In the genomic region with DNA sequence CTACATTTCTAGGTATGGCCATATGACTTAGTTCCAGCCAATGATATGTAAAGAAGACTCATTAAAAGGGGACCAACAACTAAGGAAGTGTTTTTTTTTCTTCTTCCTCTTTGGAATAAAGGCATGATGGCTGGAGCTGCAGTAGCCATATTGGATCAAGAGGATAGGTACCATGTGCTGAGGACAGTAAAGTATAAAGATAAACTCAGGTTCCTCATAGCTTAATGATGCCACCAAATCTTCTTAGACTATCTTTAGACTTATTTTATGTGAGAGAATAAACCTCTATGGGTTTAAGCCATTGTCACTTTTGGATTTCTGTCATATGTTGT, we compare ENCODE assay signal across 1 cellular context.
TF ChIP-seq lines count a peak whose summit lies in the region.

No MANE protein-coding gene starts in this region.

TF ChIP-seq in HCT116, 20 proteins besides CTCF, POLR2A, EP300 and RAD21 (continued from another document):
- TF ChIP-seq, protein P1, sequence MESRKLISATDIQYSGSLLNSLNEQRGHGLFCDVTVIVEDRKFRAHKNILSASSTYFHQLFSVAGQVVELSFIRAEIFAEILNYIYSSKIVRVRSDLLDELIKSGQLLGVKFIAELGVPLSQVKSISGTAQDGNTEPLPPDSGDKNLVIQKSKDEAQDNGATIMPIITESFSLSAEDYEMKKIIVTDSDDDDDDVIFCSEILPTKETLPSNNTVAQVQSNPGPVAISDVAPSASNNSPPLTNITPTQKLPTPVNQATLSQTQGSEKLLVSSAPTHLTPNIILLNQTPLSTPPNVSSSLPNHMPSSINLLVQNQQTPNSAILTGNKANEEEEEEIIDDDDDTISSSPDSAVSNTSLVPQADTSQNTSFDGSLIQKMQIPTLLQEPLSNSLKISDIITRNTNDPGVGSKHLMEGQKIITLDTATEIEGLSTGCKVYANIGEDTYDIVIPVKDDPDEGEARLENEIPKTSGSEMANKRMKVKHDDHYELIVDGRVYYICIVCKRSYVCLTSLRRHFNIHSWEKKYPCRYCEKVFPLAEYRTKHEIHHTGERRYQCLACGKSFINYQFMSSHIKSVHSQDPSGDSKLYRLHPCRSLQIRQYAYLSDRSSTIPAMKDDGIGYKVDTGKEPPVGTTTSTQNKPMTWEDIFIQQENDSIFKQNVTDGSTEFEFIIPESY (IDR thresholded peaks at IDR 0.05; ENCODE audit: extremely low read depth, insufficient replicate concordance, low read length), result no peak
- TF ChIP-seq, protein P2, sequence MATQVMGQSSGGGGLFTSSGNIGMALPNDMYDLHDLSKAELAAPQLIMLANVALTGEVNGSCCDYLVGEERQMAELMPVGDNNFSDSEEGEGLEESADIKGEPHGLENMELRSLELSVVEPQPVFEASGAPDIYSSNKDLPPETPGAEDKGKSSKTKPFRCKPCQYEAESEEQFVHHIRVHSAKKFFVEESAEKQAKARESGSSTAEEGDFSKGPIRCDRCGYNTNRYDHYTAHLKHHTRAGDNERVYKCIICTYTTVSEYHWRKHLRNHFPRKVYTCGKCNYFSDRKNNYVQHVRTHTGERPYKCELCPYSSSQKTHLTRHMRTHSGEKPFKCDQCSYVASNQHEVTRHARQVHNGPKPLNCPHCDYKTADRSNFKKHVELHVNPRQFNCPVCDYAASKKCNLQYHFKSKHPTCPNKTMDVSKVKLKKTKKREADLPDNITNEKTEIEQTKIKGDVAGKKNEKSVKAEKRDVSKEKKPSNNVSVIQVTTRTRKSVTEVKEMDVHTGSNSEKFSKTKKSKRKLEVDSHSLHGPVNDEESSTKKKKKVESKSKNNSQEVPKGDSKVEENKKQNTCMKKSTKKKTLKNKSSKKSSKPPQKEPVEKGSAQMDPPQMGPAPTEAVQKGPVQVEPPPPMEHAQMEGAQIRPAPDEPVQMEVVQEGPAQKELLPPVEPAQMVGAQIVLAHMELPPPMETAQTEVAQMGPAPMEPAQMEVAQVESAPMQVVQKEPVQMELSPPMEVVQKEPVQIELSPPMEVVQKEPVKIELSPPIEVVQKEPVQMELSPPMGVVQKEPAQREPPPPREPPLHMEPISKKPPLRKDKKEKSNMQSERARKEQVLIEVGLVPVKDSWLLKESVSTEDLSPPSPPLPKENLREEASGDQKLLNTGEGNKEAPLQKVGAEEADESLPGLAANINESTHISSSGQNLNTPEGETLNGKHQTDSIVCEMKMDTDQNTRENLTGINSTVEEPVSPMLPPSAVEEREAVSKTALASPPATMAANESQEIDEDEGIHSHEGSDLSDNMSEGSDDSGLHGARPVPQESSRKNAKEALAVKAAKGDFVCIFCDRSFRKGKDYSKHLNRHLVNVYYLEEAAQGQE (IDR thresholded peaks at IDR 0.05; ENCODE audit: low read depth), result no peak
